In genomic region chr2:218039171-218039570, GRCh38 we compare ENCODE assay signal across 21 cellular contexts. TPM values are rescaled to one million over a fixed set of nuclear protein-coding genes. Genes with fewer than 3 reads are reported as not detected.
DNase-seq lines count a peak whose midpoint lies in the region; ATAC-seq and TF ChIP-seq lines count a peak whose summit lies in the region.
"Had no signal": no experiment of that assay in that cellular context is flagged by ENCODE, and none has a peak within 500 bp of the region (broad histone marks: within the 10 kb centered on the region; RNA-seq: fewer than 3 reads in every experiment).

No MANE protein-coding gene starts in this region.

- H3K36me3 Mint-ChIP-seq in activated CD8-positive, alpha-beta T cell treated with anti-CD3 and anti-CD28 coated beads, Interleukin-2, amount 10 ng/mL, durations not matched to agents 7 days and 5 days (ENCODE audit: low read depth), result peaks cover 16% of the 10 kb centered on the region
- no peaks in the 10 kb centered on the region for H3K36me3 Mint-ChIP-seq in activated CD8-positive, alpha-beta T cell treated with anti-CD3 and anti-CD28 coated beads for 36 hours (ENCODE audit: low read depth)
- H3K36me3 Mint-ChIP-seq in stimulated activated naive B cell treated with anti-CD40 and anti-IgM and Interleukin-4, amounts not matched to agents 10 μg/mL and 1 μg/mL and 100 μg/mL, for 72 hours, result peaks cover 0 to 3% of the 10 kb centered on the region in 2 donors

- TF ChIP-seq CTCF in activated CD8-positive, alpha-beta T cell treated with anti-CD3 and anti-CD28 coated beads for 36 hours (IDR thresholded peaks at IDR 0.05), result no peak
- TF ChIP-seq CTCF in MM.1S (IDR thresholded peaks at IDR 0.05; ENCODE audit: low read length) (no peak), astrocyte of the cerebellum (IDR thresholded peaks at IDR 0.05; ENCODE audit: low read depth, low read length, missing control alignments) (no peak), brain microvascular endothelial cell (IDR thresholded peaks at IDR 0.05; ENCODE audit: low read depth, low read length, missing control alignments) (no peak)

- in situ Hi-C loops in astrocyte of the cerebellum (cut with HindIII; ENCODE audit: low sequenced_read_pairs) (loop anchor here (5.0 kb wide), 1 partner anchor 252 kb away; no protein-coding TSS in a partner anchor), brain microvascular endothelial cell (cut with HindIII; ENCODE audit: low pct_ligation_motif_present, low sequenced_read_pairs) (no loop called here)

- H2AFZ ChIP-seq in MM.1S (ENCODE audit: low read length), result 0 out of 2 replicates have a peak overlapping the region, but pooled peaks have one; percentile 28

- H3K4me1 ChIP-seq in MM.1S (ENCODE audit: low read length), result peaks cover 48% of the 10 kb centered on the region

- CTCF ChIA-PET in activated CD8-positive, alpha-beta T cell treated with anti-CD3 and anti-CD28 coated beads, Interleukin-2, amount 10 ng/mL, durations not matched to agents 7 days and 5 days (lab: Charles Lee), result interaction anchor here (1.7 kb wide), 1 partner anchor 30 kb away, joined by 6 read pairs; the partner anchor contains the start of gene RUFY4
- CTCF ChIA-PET in activated CD8-positive, alpha-beta T cell treated with anti-CD3 and anti-CD28 coated beads for 36 hours (lab: Charles Lee), result interaction anchor here (0.8 kb wide), 2 partner anchors 24 to 30 kb away, joined by 3 read pairs; partner anchors contain the start of gene RUFY4

- H3K79me2 ChIP-seq in MM.1S (ENCODE audit: low read length), result no peaks in the 10 kb centered on the region

- peaks cover 24% of the 10 kb centered on the region for H3F3A ChIP-seq in MM.1S (ENCODE audit: insufficient read depth, low read length)

- H3K27ac ChIP-seq in MM.1S (ENCODE audit: low read length) (peak overlapping the region; percentile 30; the same call in 1 of the 2 replicates), brain microvascular endothelial cell (no peak overlapping the region)
- H3K27ac ChIP-seq: coronary artery, pancreas, WERI-Rb-1 had no signal

- H3K27ac Mint-ChIP-seq in activated CD8-positive, alpha-beta T cell treated with anti-CD3 and anti-CD28 coated beads, Interleukin-2, amount 10 ng/mL, durations not matched to agents 7 days and 5 days, result no peak overlapping the region
- H3K27ac Mint-ChIP-seq in activated CD8-positive, alpha-beta T cell treated with anti-CD3 and anti-CD28 coated beads for 36 hours, result no peak overlapping the region
- no peak overlapping the region for H3K27ac Mint-ChIP-seq in stimulated activated naive B cell treated with anti-CD40 and anti-IgM and Interleukin-4, amounts not matched to agents 10 μg/mL and 1 μg/mL and 100 μg/mL, for 72 hours

- no peaks in the 10 kb centered on the region for H4K20me1 ChIP-seq in MM.1S (ENCODE audit: insufficient read depth, low read length)

- no peak overlapping the region for H3K9ac ChIP-seq in MM.1S (ENCODE audit: low read length)

- H3K36me3 ChIP-seq in MM.1S (replicated peaks; ENCODE audit: insufficient read depth, low read length), result no peaks in the 10 kb centered on the region
- no peaks in the 10 kb centered on the region for H3K36me3 ChIP-seq in brain microvascular endothelial cell (replicated peaks)
- H3K36me3 ChIP-seq: pancreas, WERI-Rb-1 had no signal

- H3K9me3 Mint-ChIP-seq in activated CD8-positive, alpha-beta T cell treated with anti-CD3 and anti-CD28 coated beads, Interleukin-2, amount 10 ng/mL, durations not matched to agents 7 days and 5 days (ENCODE audit: insufficient read depth), result peaks cover 9% of the 10 kb centered on the region
- no peaks in the 10 kb centered on the region for H3K9me3 Mint-ChIP-seq in activated CD8-positive, alpha-beta T cell treated with anti-CD3 and anti-CD28 coated beads for 36 hours
- peaks cover 0 to 2% of the 10 kb centered on the region in 2 donors for H3K9me3 Mint-ChIP-seq in stimulated activated naive B cell treated with anti-CD40 and anti-IgM and Interleukin-4, amounts not matched to agents 10 μg/mL and 1 μg/mL and 100 μg/mL, for 72 hours

- H3K9me2 ChIP-seq in MM.1S (replicated peaks; ENCODE audit: insufficient read depth, low read length), result no peaks in the 10 kb centered on the region

- peak overlapping the region; percentile 85 for H3K4me2 ChIP-seq in MM.1S (ENCODE audit: low read depth, low read length)

- ATAC-seq in activated CD8-positive, alpha-beta T cell treated with anti-CD3 and anti-CD28 coated beads, Interleukin-2, amount 10 ng/mL, durations not matched to agents 7 days and 5 days, result no peak
- ATAC-seq in activated CD8-positive, alpha-beta T cell treated with anti-CD3 and anti-CD28 coated beads for 36 hours, result no peak
- no peak for ATAC-seq in stimulated activated naive B cell treated with anti-CD40 and anti-IgM and Interleukin-4, amounts not matched to agents 10 μg/mL and 1 μg/mL and 100 μg/mL, for 72 hours (replicated peaks)
- ATAC-seq: HepG2, pancreas had no signal

- no peak overlapping the region for H3K4me3 Mint-ChIP-seq in activated CD8-positive, alpha-beta T cell treated with anti-CD3 and anti-CD28 coated beads, Interleukin-2, amount 10 ng/mL, durations not matched to agents 7 days and 5 days
- H3K4me3 Mint-ChIP-seq in activated CD8-positive, alpha-beta T cell treated with anti-CD3 and anti-CD28 coated beads for 36 hours, result no peak overlapping the region
- no peak overlapping the region for H3K4me3 Mint-ChIP-seq in stimulated activated naive B cell treated with anti-CD40 and anti-IgM and Interleukin-4, amounts not matched to agents 10 μg/mL and 1 μg/mL and 100 μg/mL, for 72 hours

- POLR2A ChIA-PET in activated CD8-positive, alpha-beta T cell treated with anti-CD3 and anti-CD28 coated beads, Interleukin-2, amount 10 ng/mL, durations not matched to agents 7 days and 5 days (lab: Charles Lee), result no interaction called here
- POLR2A ChIA-PET in activated CD8-positive, alpha-beta T cell treated with anti-CD3 and anti-CD28 coated beads for 36 hours (lab: Charles Lee), result no interaction called here

- intact Hi-C loops in activated CD8-positive, alpha-beta T cell treated with anti-CD3 and anti-CD28 coated beads for 36 hours (cut with micrococcal nuclease), result no loop called here

- H3K27me3 ChIP-seq in MM.1S (replicated peaks; ENCODE audit: insufficient read depth, low read length) (no peaks in the 10 kb centered on the region), brain microvascular endothelial cell (replicated peaks) (peaks cover 19% of the 10 kb centered on the region)
- H3K27me3 ChIP-seq: pancreas had no signal

- peaks cover 5% of the 10 kb centered on the region for H3K27me3 Mint-ChIP-seq in activated CD8-positive, alpha-beta T cell treated with anti-CD3 and anti-CD28 coated beads, Interleukin-2, amount 10 ng/mL, durations not matched to agents 7 days and 5 days (ENCODE audit: low read depth)
- H3K27me3 Mint-ChIP-seq in activated CD8-positive, alpha-beta T cell treated with anti-CD3 and anti-CD28 coated beads for 36 hours, result peaks cover 8% of the 10 kb centered on the region
- H3K27me3 Mint-ChIP-seq in stimulated activated naive B cell treated with anti-CD40 and anti-IgM and Interleukin-4, amounts not matched to agents 10 μg/mL and 1 μg/mL and 100 μg/mL, for 72 hours, result peaks cover 17 to 21% of the 10 kb centered on the region in 2 donors

- H3K4me1 Mint-ChIP-seq in activated CD8-positive, alpha-beta T cell treated with anti-CD3 and anti-CD28 coated beads, Interleukin-2, amount 10 ng/mL, durations not matched to agents 7 days and 5 days (ENCODE audit: low read depth), result peaks cover 46% of the 10 kb centered on the region
- H3K4me1 Mint-ChIP-seq in activated CD8-positive, alpha-beta T cell treated with anti-CD3 and anti-CD28 coated beads for 36 hours (ENCODE audit: low read depth), result peaks cover 8% of the 10 kb centered on the region
- peaks cover 2 to 9% of the 10 kb centered on the region in 2 donors for H3K4me1 Mint-ChIP-seq in stimulated activated naive B cell treated with anti-CD40 and anti-IgM and Interleukin-4, amounts not matched to agents 10 μg/mL and 1 μg/mL and 100 μg/mL, for 72 hours

- H3K9me3 ChIP-seq in MM.1S (replicated peaks; ENCODE audit: insufficient read depth, low read length), result no peaks in the 10 kb centered on the region
- H3K9me3 ChIP-seq: pancreas had no signal

- H3K4me3 ChIP-seq in MM.1S (ENCODE audit: low read length), result peak overlapping the region; percentile 47; the same call in 1 of the 2 replicates
- H3K4me3 ChIP-seq in astrocyte of the cerebellum (ENCODE audit: low read depth, low read length), result no peak overlapping the region
- no peak overlapping the region for H3K4me3 ChIP-seq in brain microvascular endothelial cell (ENCODE audit: low read depth, low read length)
- H3K4me3 ChIP-seq: coronary artery, lung, pancreas had no signal

- DNase-seq in activated CD8-positive, alpha-beta T cell treated with anti-CD3 and anti-CD28 coated beads, Interleukin-2, amount 10 ng/mL, durations not matched to agents 7 days and 5 days, result peak; percentile 19
- no peak for DNase-seq in activated CD8-positive, alpha-beta T cell treated with anti-CD3 and anti-CD28 coated beads for 36 hours
- peak; percentile 59 for DNase-seq in MM.1S
- peak; percentile 38 for DNase-seq in astrocyte of the cerebellum (ENCODE audit: low read depth)
- peak; percentile 95 for DNase-seq in kidney tubule cell (ENCODE audit: low spot score)
- DNase-seq in stimulated activated naive B cell treated with anti-CD40 and anti-IgM and Interleukin-4, amounts not matched to agents 10 μg/mL and 1 μg/mL and 100 μg/mL, for 72 hours, result no peak
- DNase-seq in cerebellum (ENCODE audit: low spot score), result no peak
- no peak for DNase-seq in brain microvascular endothelial cell
- DNase-seq: activated effector memory CD4-positive, alpha-beta T cell treated with anti-CD3 and anti-CD28 coated beads, Interleukin-2, amount 50 U/mL, for 16 hours; DMS153; NCI-H1048; NCI-H526 treated with DMSO at 0.1 percent for 48 hours; pancreas; stimulated activated CD4-positive, alpha-beta T cell treated with anti-CD3 and anti-CD28 coated beads, Interleukin-2, amount 100 ng/mL, for 24 hours; substantia nigra; WERI-Rb-1 had no signal

RNA-seq across cellular contexts. Expression of gene RUFY4, which starts 29.9 kb away (rescaled TPM):
- under 1 TPM; 0.55 to 0.81 TPM for total RNA-seq in activated CD8-positive, alpha-beta T cell treated with anti-CD3 and anti-CD28 coated beads, Interleukin-2, amount 10 ng/mL, durations not matched to agents 7 days and 5 days
- total RNA-seq in activated CD8-positive, alpha-beta T cell treated with anti-CD3 and anti-CD28 coated beads for 36 hours, result under 1 TPM; 0.76 to 0.88 TPM
- total RNA-seq in cerebellum, result not detected
- total RNA-seq: activated CD8-positive, alpha-beta memory T cell treated with anti-CD3 and anti-CD28 coated beads for 36 hours; endothelial cell of umbilical vein; HepG2 had no signal

RNA-seq across cellular contexts. Expression of gene TNS1, which starts 36.4 kb away (rescaled TPM):
- total RNA-seq in activated CD8-positive, alpha-beta T cell treated with anti-CD3 and anti-CD28 coated beads, Interleukin-2, amount 10 ng/mL, durations not matched to agents 7 days and 5 days, result 10 to 100 TPM; 28.9 to 29.8 TPM
- 1 to 10 TPM; 1.8 to 2.0 TPM for total RNA-seq in activated CD8-positive, alpha-beta T cell treated with anti-CD3 and anti-CD28 coated beads for 36 hours
- total RNA-seq in cerebellum, result 18.7 TPM

Comparison
In these comparisons a context has a peak if more than half of its experiments do, and no peak if none do; other contexts are left out.
1. DNase-seq: peak in activated CD8-positive, alpha-beta T cell treated with anti-CD3 and anti-CD28 coated beads, Interleukin-2, amount 10 ng/mL, durations not matched to agents 7 days and 5 days (single experiment), MM.1S (single experiment), astrocyte of the cerebellum (single experiment) and kidney tubule cell (single experiment); none in activated CD8-positive, alpha-beta T cell treated with anti-CD3 and anti-CD28 coated beads for 36 hours (single experiment), stimulated activated naive B cell treated with anti-CD40 and anti-IgM and Interleukin-4, amounts not matched to agents 10 μg/mL and 1 μg/mL and 100 μg/mL, for 72 hours (single experiment), cerebellum (single experiment) and brain microvascular endothelial cell (single experiment).